8 cellular contexts compared by ENCODE assay signal in genomic region chr20:362271-363254, GRCh38. TPM values are rescaled to one million over a fixed set of nuclear protein-coding genes. Genes with fewer than 3 reads are reported as not detected.
A peak's percentile ranks its signal among the peaks of the same experiment; 100 is the strongest.
DNase-seq lines count a peak whose midpoint lies in the region; ATAC-seq and TF ChIP-seq lines count a peak whose summit lies in the region.

No MANE protein-coding gene starts in this region.

- no peaks in the 10 kb centered on the region for H3K36me3 Mint-ChIP-seq in activated CD4-positive, alpha-beta memory T cell treated with anti-CD3 and anti-CD28 coated beads for 36 hours

- H3K9me3 ChIP-seq in AG04450 (ENCODE audit: control insufficient read depth, insufficient read depth, low read length) (no peaks in the 10 kb centered on the region; the same call in 1 of the 2 replicates), ovary (no peaks in the 10 kb centered on the region)

- H3K4me1 Mint-ChIP-seq in activated CD4-positive, alpha-beta memory T cell treated with anti-CD3 and anti-CD28 coated beads for 36 hours (ENCODE audit: low read depth): peaks cover 31% of the 10 kb centered on the region

- TF ChIP-seq EP300 in ovary (IDR thresholded peaks at IDR 0.05): no peak

- H3K4me3 ChIP-seq in AG04450 (ENCODE audit: low read depth, low read length): no peak overlapping the region
- H3K4me3 ChIP-seq in fibroblast of mammary gland (ENCODE audit: control insufficient read depth, low read depth, low read length): no peak overlapping the region
- no peak overlapping the region for H3K4me3 ChIP-seq in ovary

- ATAC-seq in HG02852 (IDR thresholded peaks at IDR 0.05; ENCODE audit: unreplicated experiment) (no peak), GM18861 (IDR thresholded peaks at IDR 0.05; ENCODE audit: unreplicated experiment) (no peak)

- CTCF ChIA-PET in AG04450 (lab: Charles Lee): interaction anchor here (0.7 to 2.9 kb wide), 12 partner anchors 9 to 283 kb away, joined by 3 to 20 read pairs (median 3); partner anchors contain the start of genes NRSN2 and RBCK1
- CTCF ChIA-PET in activated CD4-positive, alpha-beta memory T cell treated with anti-CD3 and anti-CD28 coated beads for 36 hours (lab: Charles Lee): interaction anchor here (0.6 to 3.0 kb wide), 11 partner anchors 8 to 198 kb away, joined by 3 to 11 read pairs (median 3); partner anchors contain the start of gene CSNK2A1

- POLR2A ChIA-PET in AG04450 (lab: Yijun Ruan, JAX): interaction anchor here (0.9 to 1.4 kb wide), 3 partner anchors 9 to 45 kb away, joined by 4 to 8 read pairs (median 8); partner anchors contain the start of gene TRIB3
- POLR2A ChIA-PET in activated CD4-positive, alpha-beta memory T cell treated with anti-CD3 and anti-CD28 coated beads for 36 hours (lab: Charles Lee): interaction anchor here (0.5 to 1.6 kb wide), 4 partner anchors 10 to 368 kb away, joined by 3 to 6 read pairs (median 4); partner anchors contain the start of gene TRIB3

- no peak for TF ChIP-seq POLR2A in ovary (IDR thresholded peaks at IDR 0.05)

- DNase-seq in AG04450 (ENCODE audit: low read depth, low spot score) (no peak), NCI-H2171 treated with DMSO at 0.1 percent for 48 hours (lab: John Stamatoyannopoulos, UW) (peak; percentile 98), fibroblast of mammary gland (ENCODE audit: low read depth) (peak; percentile 77), ovary (peak in 4 of 5 donors; percentile 34 to 63 (median 61))
- peak; percentile 82 for DNase-seq in activated CD4-positive, alpha-beta memory T cell treated with anti-CD3 and anti-CD28 coated beads for 36 hours

- no peaks in the 10 kb centered on the region for H3K9me3 Mint-ChIP-seq in activated CD4-positive, alpha-beta memory T cell treated with anti-CD3 and anti-CD28 coated beads for 36 hours

- intact Hi-C loops in activated CD4-positive, alpha-beta memory T cell treated with anti-CD3 and anti-CD28 coated beads for 36 hours (cut with micrococcal nuclease): no loop called here
- intact Hi-C loops in ovary (cut with DNase I): loop anchor here in 1 of 4 donors (10.0 kb wide), 1 partner anchor 372 kb away; no protein-coding TSS in a partner anchor

- H3K27me3 Mint-ChIP-seq in activated CD4-positive, alpha-beta memory T cell treated with anti-CD3 and anti-CD28 coated beads for 36 hours: no peaks in the 10 kb centered on the region

- H3K27me3 ChIP-seq in AG04450 (ENCODE audit: control insufficient read depth, insufficient read depth, low read length): no peaks in the 10 kb centered on the region
- no peaks in the 10 kb centered on the region for H3K27me3 ChIP-seq in ovary

- peak; percentile 46 for TF ChIP-seq CTCF in AG04450 (IDR thresholded peaks at IDR 0.05; ENCODE audit: low read depth, low read length)
- peak; percentile 57 for TF ChIP-seq CTCF in GM12873 (IDR thresholded peaks at IDR 0.05; ENCODE audit: insufficient read depth, low read depth, low read length, missing control alignments)
- peak; percentile 34 for TF ChIP-seq CTCF in fibroblast of mammary gland (conservative IDR thresholded peaks at IDR 0.05; ENCODE audit: control insufficient read depth, insufficient read depth, low read depth, low read length)
- no peak for TF ChIP-seq CTCF in ovary (IDR thresholded peaks at IDR 0.05)

- H3K36me3 ChIP-seq in ovary: no peaks in the 10 kb centered on the region

- H3K4me3 Mint-ChIP-seq in activated CD4-positive, alpha-beta memory T cell treated with anti-CD3 and anti-CD28 coated beads for 36 hours: peak overlapping the region; percentile 6

- H3K27ac ChIP-seq in AG04450 (ENCODE audit: low read depth, low read length) (no peak overlapping the region), ovary (no peak overlapping the region)

- H3K27ac Mint-ChIP-seq in activated CD4-positive, alpha-beta memory T cell treated with anti-CD3 and anti-CD28 coated beads for 36 hours: peak overlapping the region; percentile 8

- no peaks in the 10 kb centered on the region for H3K4me1 ChIP-seq in ovary (ENCODE audit: insufficient read depth)

- 64 to 74% (median 71%) methylated on average over 13 of the region's 13 CpGs for WGBS in ovary, 3 donors

RNA-seq across cellular contexts. Expression of gene NRSN2, which starts 15.7 kb away (rescaled TPM):
- polyA plus RNA-seq in AG04450 (2011; rRNA removed) (35.6 and 43.3 TPM in 2 replicates), ovary (10 to 100 TPM; 32.4 to 36.7 TPM)
- polyA minus RNA-seq in AG04450 (2011; rRNA and poly(A)+ RNA removed): 27.3 and 34.1 TPM in 2 replicates
- 1 to 10 TPM; 9.5 to 9.7 TPM for total RNA-seq in activated CD4-positive, alpha-beta memory T cell treated with anti-CD3 and anti-CD28 coated beads for 36 hours
- 10 to 100 TPM; 20.5 to 77.9 (median 43.8) TPM for total RNA-seq in ovary

RNA-seq across cellular contexts. Expression of gene TRIB3, which starts 18.0 kb away (rescaled TPM):
- polyA plus RNA-seq in AG04450 (2011; rRNA removed) (32.6 and 45.5 TPM in 2 replicates), ovary (1 to 10 TPM; 2.3 to 2.7 TPM)
- polyA minus RNA-seq in AG04450 (2011; rRNA and poly(A)+ RNA removed): 26.6 and 31.1 TPM in 2 replicates
- total RNA-seq in activated CD4-positive, alpha-beta memory T cell treated with anti-CD3 and anti-CD28 coated beads for 36 hours: 10 to 100 TPM; 42.6 to 43.5 TPM
- 10 to 100 TPM in 1 of 7 donors, 1 to 10 TPM in 6; 1.5 to 55.1 (median 4.9) TPM for total RNA-seq in ovary

RNA-seq across cellular contexts. Expression of gene SOX12, which starts 37.2 kb away (rescaled TPM):
- 3.8 and 4.6 TPM in 2 replicates for polyA plus RNA-seq in AG04450 (2011; rRNA removed)
- polyA minus RNA-seq in AG04450 (2011; rRNA and poly(A)+ RNA removed): 4.6 TPM in 2 replicates
- 1 to 10 TPM; 4.4 to 4.7 TPM for total RNA-seq in activated CD4-positive, alpha-beta memory T cell treated with anti-CD3 and anti-CD28 coated beads for 36 hours
- total RNA-seq in ovary: 10 to 100 TPM in 5 of 7 donors, 1 to 10 TPM in 2; 4.8 to 34.1 (median 25.7) TPM
- polyA plus RNA-seq in ovary: 1 to 10 TPM; 4.1 to 8.7 TPM

RNA-seq across cellular contexts. Expression of gene RBCK1, which starts 45.5 kb away (rescaled TPM):
- 57.4 and 69.3 TPM in 2 replicates for polyA plus RNA-seq in AG04450 (2011; rRNA removed)
- 54.7 and 98.6 TPM in 2 replicates for polyA minus RNA-seq in AG04450 (2011; rRNA and poly(A)+ RNA removed)
- total RNA-seq in activated CD4-positive, alpha-beta memory T cell treated with anti-CD3 and anti-CD28 coated beads for 36 hours: 100 to 1,000 TPM; 137 to 139 TPM
- total RNA-seq in ovary: 10 to 100 TPM; 56.5 to 86.9 (median 76.6) TPM
- 10 to 100 TPM; 53.5 to 85.2 TPM for polyA plus RNA-seq in ovary

Comparison
In these comparisons a context has a peak if more than half of its experiments do, and no peak if none do; other contexts are left out.
1. CTCF ChIP-seq: peak in AG04450 (single experiment), GM12873 (single experiment) and fibroblast of mammary gland (single experiment); none in ovary (0 of 3).